ENCODE assay signal across 19 cellular contexts in genomic region chr3:172211123-172211522, GRCh38.
DNase-seq lines count a peak whose midpoint lies in the region; ATAC-seq and TF ChIP-seq lines count a peak whose summit lies in the region.
"Had no signal": no experiment of that assay in that cellular context is flagged by ENCODE, and none has a peak within 500 bp of the region (broad histone marks: within the 10 kb centered on the region; RNA-seq: fewer than 3 reads in every experiment).

No MANE protein-coding gene starts in this region.

- no peak overlapping the region for H3K27ac Mint-ChIP-seq in activated CD4-positive, alpha-beta memory T cell treated with anti-CD3 and anti-CD28 coated beads for 36 hours
- H3K27ac Mint-ChIP-seq: CD4-positive, alpha-beta T cell had no signal

- H3K36me3 ChIP-seq in ACC112 (ENCODE audit: insufficient read depth, low read length) (peaks cover 8% of the 10 kb centered on the region), GM23248 (ENCODE audit: low read depth) (no peaks in the 10 kb centered on the region), brain microvascular endothelial cell (replicated peaks) (peaks cover 11% of the 10 kb centered on the region), skeletal muscle satellite cell (ENCODE audit: insufficient read depth, low read length) (peaks cover 9% of the 10 kb centered on the region)

- H3K27ac ChIP-seq in ACC112 (ENCODE audit: low read depth, low read length): peak overlapping the region; percentile 76
- H3K27ac ChIP-seq in GM23248: peak overlapping the region; percentile 47
- H3K27ac ChIP-seq in brain microvascular endothelial cell: peak overlapping the region; percentile 62
- H3K27ac ChIP-seq: HL-60, SJSA1 had no signal

- H3K4me1 ChIP-seq in ACC112 (ENCODE audit: control insufficient read depth, insufficient read depth, low read length, unreplicated experiment): peaks cover 55% of the 10 kb centered on the region
- H3K4me1 ChIP-seq in GM23248 (ENCODE audit: insufficient read depth): peaks cover 30% of the 10 kb centered on the region
- peaks cover 58% of the 10 kb centered on the region for H3K4me1 ChIP-seq in skeletal muscle satellite cell (ENCODE audit: control insufficient read depth, insufficient read depth, low read length)

- no peak overlapping the region for H2AFZ ChIP-seq in ACC112 (ENCODE audit: low read length, unreplicated experiment)
- no peak overlapping the region for H2AFZ ChIP-seq in GM23248

- peaks cover 5% of the 10 kb centered on the region for H3K9me3 Mint-ChIP-seq in activated CD4-positive, alpha-beta memory T cell treated with anti-CD3 and anti-CD28 coated beads for 36 hours

- in situ Hi-C loops in GM23248 (cut with MboI) (no loop called here), brain microvascular endothelial cell (cut with HindIII; ENCODE audit: low pct_ligation_motif_present, low sequenced_read_pairs) (no loop called here)

- peaks cover 16% of the 10 kb centered on the region for H3K4me1 Mint-ChIP-seq in activated CD4-positive, alpha-beta memory T cell treated with anti-CD3 and anti-CD28 coated beads for 36 hours (ENCODE audit: low read depth)

- H3K36me3 Mint-ChIP-seq in activated CD4-positive, alpha-beta memory T cell treated with anti-CD3 and anti-CD28 coated beads for 36 hours: no peaks in the 10 kb centered on the region

- no peak for ATAC-seq in HG03432 (IDR thresholded peaks at IDR 0.05; ENCODE audit: unreplicated experiment)

- H3K9me2 ChIP-seq in GM23248 (ENCODE audit: insufficient read depth): no peaks in the 10 kb centered on the region

- no peak overlapping the region for H3K4me3 Mint-ChIP-seq in activated CD4-positive, alpha-beta memory T cell treated with anti-CD3 and anti-CD28 coated beads for 36 hours
- H3K4me3 Mint-ChIP-seq: CD4-positive, alpha-beta T cell had no signal

- H3K27me3 ChIP-seq in ACC112 (ENCODE audit: insufficient read depth, low read length) (no peaks in the 10 kb centered on the region), GM23248 (replicated peaks; ENCODE audit: insufficient read depth) (no peaks in the 10 kb centered on the region), brain microvascular endothelial cell (replicated peaks) (no peaks in the 10 kb centered on the region), skeletal muscle satellite cell (ENCODE audit: control insufficient read depth, insufficient read depth, low read length) (no peaks in the 10 kb centered on the region)
- H3K27me3 ChIP-seq: SJSA1 had no signal

- POLR2A ChIA-PET in activated CD4-positive, alpha-beta memory T cell treated with anti-CD3 and anti-CD28 coated beads for 36 hours (lab: Charles Lee): no interaction called here

- no peaks in the 10 kb centered on the region for H3K27me3 Mint-ChIP-seq in activated CD4-positive, alpha-beta memory T cell treated with anti-CD3 and anti-CD28 coated beads for 36 hours
- H3K27me3 Mint-ChIP-seq: CD4-positive, alpha-beta T cell had no signal

- H3K9me3 ChIP-seq in GM23248 (ENCODE audit: low read depth) (no peaks in the 10 kb centered on the region), skeletal muscle satellite cell (replicated peaks; ENCODE audit: low read length) (no peaks in the 10 kb centered on the region)
- H3K9me3 ChIP-seq: SJSA1 had no signal

- H3K4me3 ChIP-seq in ACC112 (ENCODE audit: low read depth, low read length) (no peak overlapping the region), GM23248 (no peak overlapping the region), brain microvascular endothelial cell (ENCODE audit: low read depth, low read length) (no peak overlapping the region), skeletal muscle satellite cell (ENCODE audit: low read length) (no peak overlapping the region)
- H3K4me3 ChIP-seq: SJSA1 had no signal

- H3K4me2 ChIP-seq in GM23248 (ENCODE audit: unreplicated experiment) (no peak overlapping the region), skeletal muscle satellite cell (ENCODE audit: low read length) (peak overlapping the region; percentile 13)

- H3F3A ChIP-seq in GM23248 (ENCODE audit: insufficient read depth): peaks cover 45% of the 10 kb centered on the region

- no peak for DNase-seq in GM23248
- DNase-seq in brain microvascular endothelial cell: no peak
- no peak for DNase-seq in activated CD4-positive, alpha-beta memory T cell treated with anti-CD3 and anti-CD28 coated beads for 36 hours
- no peak for DNase-seq in activated T-cell treated with anti-CD3 and anti-CD28 coated beads for 4 hours
- DNase-seq: AML-193; CD4-positive, alpha-beta T cell; DMS53; H7; NCI-H1436; NCI-H2029; NCI-H2171; NCI-H446; NCI-H69; RPMI8226 had no signal

- H3K9ac ChIP-seq in GM23248: no peak overlapping the region
- no peak overlapping the region for H3K9ac ChIP-seq in skeletal muscle satellite cell (ENCODE audit: low read depth, low read length)

- 82 to 88% methylated on average over 2 of the region's 2 CpGs for WGBS in GM23248 (ENCODE audit: low coverage in 1 of 2, low lambda C conversion rate in 2 of 2, missing lambda C conversion rate in 2 of 2), 2 experiments

- H3K79me2 ChIP-seq in ACC112 (ENCODE audit: control insufficient read depth, insufficient read depth, low read length, unreplicated experiment): peaks cover 90% of the 10 kb centered on the region
- peaks cover 100% of the 10 kb centered on the region for H3K79me2 ChIP-seq in GM23248 (ENCODE audit: insufficient read depth)

- H4K20me1 ChIP-seq in GM23248 (ENCODE audit: insufficient read depth): no peaks in the 10 kb centered on the region; the same call in 1 of the 2 replicates

- intact Hi-C loops in activated CD4-positive, alpha-beta memory T cell treated with anti-CD3 and anti-CD28 coated beads for 36 hours (cut with micrococcal nuclease): loop anchor here (5.0 kb wide), 1 partner anchor 79 kb away; no protein-coding TSS in a partner anchor

- CTCF ChIA-PET in activated CD4-positive, alpha-beta memory T cell treated with anti-CD3 and anti-CD28 coated beads for 36 hours (lab: Charles Lee): no interaction called here

- TF ChIP-seq CTCF in brain microvascular endothelial cell (IDR thresholded peaks at IDR 0.05; ENCODE audit: low read depth, low read length, missing control alignments): no peak
